In genomic region chr1:18967066-18967690, GRCh38 we compare ENCODE assay signal across 34 cellular contexts.
"Had no signal": no experiment of that assay in that cellular context is flagged by ENCODE, and none has a peak within 500 bp of the region (broad histone marks: within the 10 kb centered on the region; RNA-seq: fewer than 3 reads in every experiment).

No MANE protein-coding gene starts in this region.

- ATAC-seq: activated CD4-positive, alpha-beta T cell treated with anti-CD3 and anti-CD28 coated beads for 36 hours; activated CD8-positive, alpha-beta memory T cell treated with anti-CD3 and anti-CD28 coated beads, Interleukin-2, amount 10 ng/mL, durations not matched to agents 7 days and 5 days; body of pancreas; PC-3 had no signal

- H3K4me1 ChIP-seq: ascending aorta, breast epithelium, Peyer's patch had no signal

- H3K9ac ChIP-seq: SK-N-SH had no signal

- H3K4me3 ChIP-seq: ascending aorta, body of pancreas, breast epithelium, MG63, Peyer's patch, SJSA1 had no signal

- H3K4me3 Mint-ChIP-seq: activated CD4-positive, alpha-beta memory T cell treated with anti-CD3 and anti-CD28 coated beads, Interleukin-2, amount 10 ng/mL, durations not matched to agents 7 days and 5 days; activated CD4-positive, alpha-beta T cell treated with anti-CD3 and anti-CD28 coated beads for 36 hours; activated CD8-positive, alpha-beta memory T cell treated with anti-CD3 and anti-CD28 coated beads, Interleukin-2, amount 10 ng/mL, durations not matched to agents 7 days and 5 days; activated naive CD8-positive, alpha-beta T cell treated with anti-CD3 and anti-CD28 coated beads for 36 hours; T-helper 1 cell treated with Interleukin-12 subunit alpha and Interleukin-12 subunit beta and Interleukin-4 antibody, amounts not matched to agents 30 μg/mL and 1 μg/mL, for 36 hours; T-helper 2 cell treated with Interferon-gamma antibody and Interleukin-4, amounts not matched to agents 5 μg/mL and 100 μg/mL, for 36 hours had no signal

- H3K27me3 ChIP-seq: ascending aorta, body of pancreas, breast epithelium, MG63, Peyer's patch, SJSA1 had no signal

- H3K27ac Mint-ChIP-seq: activated CD4-positive, alpha-beta memory T cell treated with anti-CD3 and anti-CD28 coated beads, Interleukin-2, amount 10 ng/mL, durations not matched to agents 7 days and 5 days; activated CD8-positive, alpha-beta memory T cell treated with anti-CD3 and anti-CD28 coated beads, Interleukin-2, amount 10 ng/mL, durations not matched to agents 7 days and 5 days; activated naive CD8-positive, alpha-beta T cell treated with anti-CD3 and anti-CD28 coated beads for 36 hours; T-helper 1 cell treated with Interleukin-12 subunit alpha and Interleukin-12 subunit beta and Interleukin-4 antibody, amounts not matched to agents 30 μg/mL and 1 μg/mL, for 36 hours; T-helper 2 cell treated with Interferon-gamma antibody and Interleukin-4, amounts not matched to agents 5 μg/mL and 100 μg/mL, for 36 hours had no signal

- H3K36me3 Mint-ChIP-seq: activated CD8-positive, alpha-beta memory T cell treated with anti-CD3 and anti-CD28 coated beads, Interleukin-2, amount 10 ng/mL, durations not matched to agents 7 days and 5 days; activated naive CD8-positive, alpha-beta T cell treated with anti-CD3 and anti-CD28 coated beads for 36 hours had no signal

- DNase-seq: activated CD4-positive, alpha-beta memory T cell treated with anti-CD3 and anti-CD28 coated beads, Interleukin-2, amount 10 ng/mL, durations not matched to agents 7 days and 5 days; activated CD4-positive, alpha-beta T cell treated with anti-CD3 and anti-CD28 coated beads for 36 hours; activated CD8-positive, alpha-beta memory T cell treated with anti-CD3 and anti-CD28 coated beads for 24 hours; activated CD8-positive, alpha-beta memory T cell treated with anti-CD3 and anti-CD28 coated beads, Interleukin-2, amount 10 ng/mL, durations not matched to agents 7 days and 5 days; activated CD8-positive, alpha-beta memory T cell treated with anti-CD3 and anti-CD28 coated beads, Interleukin-2, amount 50 U/mL, for 48 hours; activated effector memory CD4-positive, alpha-beta T cell treated with anti-CD3 and anti-CD28 coated beads, Interleukin-2, amount 50 U/mL, for 16 hours; activated naive CD4-positive, alpha-beta T cell; activated naive CD4-positive, alpha-beta T cell treated with anti-CD3 and anti-CD28 coated beads, Interleukin-2, amount 50 U/mL, for 16 hours; activated naive CD8-positive, alpha-beta T cell treated with anti-CD3 and anti-CD28 coated beads for 36 hours; activated T-cell treated with anti-CD3 and anti-CD28 coated beads, Interleukin-2, amount 50 U/mL, for 48 hours; amniotic stem cell; body of pancreas; Kasumi-1; KG1; MG63; NCI-H1048; NCI-H1436 treated with DMSO at 0.1 percent for 48 hours; NCI-H1694 treated with DMSO at 0.1 percent for 48 hours; NCI-H2029; NCI-H510A; NCI-H526; NCI-H748 treated with DMSO at 0.1 percent for 48 hours; NK-92 treated with Interleukin-12 subunit alpha and Interleukin-12 subunit beta, amount 100 ng/mL, for 24 hours; PC-3; Peyer's patch; RPMI8226; SHP77 treated with DMSO at 0.1 percent for 48 hours; SK-N-SH had no signal

- H3K36me3 ChIP-seq: ascending aorta, breast epithelium, MG63, Peyer's patch, SJSA1 had no signal

- H3K9me3 Mint-ChIP-seq: activated CD4-positive, alpha-beta memory T cell treated with anti-CD3 and anti-CD28 coated beads, Interleukin-2, amount 10 ng/mL, durations not matched to agents 7 days and 5 days; activated naive CD8-positive, alpha-beta T cell treated with anti-CD3 and anti-CD28 coated beads for 36 hours; T-helper 1 cell treated with Interleukin-12 subunit alpha and Interleukin-12 subunit beta and Interleukin-4 antibody, amounts not matched to agents 30 μg/mL and 1 μg/mL, for 36 hours; T-helper 2 cell treated with Interferon-gamma antibody and Interleukin-4, amounts not matched to agents 5 μg/mL and 100 μg/mL, for 36 hours had no signal

- H3K27ac ChIP-seq: ascending aorta, body of pancreas, Peyer's patch, SJSA1 had no signal

- FAIRE-seq: TTC549 had no signal

- H3K4me2 ChIP-seq: SK-N-SH had no signal

- H3K27me3 Mint-ChIP-seq: activated naive CD8-positive, alpha-beta T cell treated with anti-CD3 and anti-CD28 coated beads for 36 hours had no signal

- H3K9me3 ChIP-seq: ascending aorta, body of pancreas, breast epithelium, MG63, Peyer's patch, SJSA1, SK-N-SH had no signal
